In genomic region chr3:46864051-46864881, GRCh38 we compare ENCODE assay signal across 20 cellular contexts. TPM values are rescaled to one million over a fixed set of nuclear protein-coding genes. Genes with fewer than 3 reads are reported as not detected.
DNase-seq lines count a peak whose midpoint lies in the region; ATAC-seq, FAIRE-seq and TF ChIP-seq lines count a peak whose summit lies in the region.
"Had no signal": no experiment of that assay in that cellular context is flagged by ENCODE, and none has a peak within 500 bp of the region (broad histone marks: within the 10 kb centered on the region; RNA-seq: fewer than 3 reads in every experiment).

No MANE protein-coding gene starts in this region.

- DNase-seq in Right ventricle myocardium inferior (ENCODE audit: missing footprints) (peak; percentile 68), right atrium auricular region (ENCODE audit: low spot score) (no peak), heart left ventricle (peak in 4 of 5 donors; percentile 45 to 68 (median 61)), neuronal stem cell (ENCODE audit: low spot score) (no peak), aorta (peak; percentile 42 to 62), occipital lobe (lab: John Stamatoyannopoulos, UW) (no peak), GM12892 (ENCODE audit: insufficient read length) (no peak)
- DNase-seq: activated CD4-positive, alpha-beta T cell treated with anti-CD3 and anti-CD28 coated beads, Interleukin-2, amount 10 ng/mL, durations not matched to agents 7 days and 5 days; CD4-positive, alpha-beta T cell; colonic mucosa; NCI-H1694 treated with DMSO at 0.1 percent for 48 hours; NK-92 treated with Interleukin-12 subunit alpha and Interleukin-12 subunit beta, amount 100 ng/mL, for 24 hours; stimulated activated CD4-positive, alpha-beta T cell treated with anti-CD3 and anti-CD28 coated beads, Interleukin-12 subunit alpha, Interleukin-12 subunit beta, amount 100 ng/mL, for 4 hours had no signal

- H3K18ac ChIP-seq in neuronal stem cell (ENCODE audit: low read length), result peak overlapping the region; percentile 63

- no peaks in the 10 kb centered on the region for H3K79me1 ChIP-seq in neuronal stem cell (ENCODE audit: low read depth, low read length)

- H3K9me3 ChIP-seq in right atrium auricular region (no peaks in the 10 kb centered on the region), heart left ventricle (no peaks in the 10 kb centered on the region), neuronal stem cell (replicated peaks in 1 of 2; ENCODE audit: control insufficient read depth in 2 of 2, insufficient read depth in 1 of 2, low read depth in 1 of 2, low read length in 2 of 2) (no peaks in the 10 kb centered on the region), aorta (ENCODE audit: control insufficient read depth, low read length) (no peaks in the 10 kb centered on the region)
- H3K9me3 ChIP-seq: colonic mucosa had no signal

- H3K27ac ChIP-seq in right atrium auricular region (peak overlapping the region in 1 of 2 donors; percentile 26), heart left ventricle (peak overlapping the region; percentile 78 to 100 (median 95)), neuronal stem cell (replicated peaks; ENCODE audit: low read length) (no peak overlapping the region), aorta (ENCODE audit: low read depth in 1 of 2, low read length in 2 of 2) (no peak overlapping the region)
- H3K27ac ChIP-seq: colonic mucosa, HL-60 had no signal

- H3K36me3 ChIP-seq in right atrium auricular region (no peaks in the 10 kb centered on the region), heart left ventricle (peaks cover 0 to 16% (median 7%) of the 10 kb centered on the region in 9 donors), neuronal stem cell (replicated peaks in 1 of 2; ENCODE audit: control insufficient read depth in 2 of 2, insufficient read depth in 2 of 2, low read length in 2 of 2) (no peaks in the 10 kb centered on the region), aorta (ENCODE audit: control insufficient read depth in 1 of 2, insufficient read depth in 2 of 2, low read length in 1 of 2) (no peaks in the 10 kb centered on the region)
- H3K36me3 ChIP-seq: colonic mucosa had no signal

- peak overlapping the region; percentile 93 for H2BK12ac ChIP-seq in neuronal stem cell (ENCODE audit: low read length)

- H4K91ac ChIP-seq in neuronal stem cell (ENCODE audit: low read depth, low read length, poor library complexity), result no peak overlapping the region

- FAIRE-seq in GM12892 (lab: Jason Lieb, UNC), result no peak
- FAIRE-seq: astrocyte, GM18507, TTC549 had no signal

- H3K27me3 ChIP-seq in right atrium auricular region (no peaks in the 10 kb centered on the region), heart left ventricle (no peaks in the 10 kb centered on the region), neuronal stem cell (ENCODE audit: control insufficient read depth in 3 of 3, insufficient read depth in 3 of 3, low read depth in 1 of 3, low read length in 3 of 3) (peaks cover 0 to 16% (median under 1%) of the 10 kb centered on the region in 3 experiments), aorta (ENCODE audit: control insufficient read depth in 1 of 2, insufficient read depth in 2 of 2, low read length in 1 of 2) (no peaks in the 10 kb centered on the region)
- H3K27me3 ChIP-seq: colonic mucosa had no signal

- H2AFZ ChIP-seq in neuronal stem cell (ENCODE audit: low read length), result no peak overlapping the region
- H2AFZ ChIP-seq: GM23338 had no signal

- peak; percentile 2 for ATAC-seq in Right ventricle myocardium inferior
- peak in 2 of 4 donors; percentile 1 to 7 for ATAC-seq in heart left ventricle
- no peak for ATAC-seq in aorta (ENCODE audit: low FRiP score)
- no peak for ATAC-seq in HG03280 (IDR thresholded peaks at IDR 0.05; ENCODE audit: unreplicated experiment)
- ATAC-seq: GM23338 had no signal

- peak overlapping the region; percentile 92 for H3K14ac ChIP-seq in neuronal stem cell (ENCODE audit: low read length)

- WGBS in heart left ventricle, 4 donors, result 50 to 60% (median 55%) methylated on average over 8 to 11 of the region's 11 CpGs
- no CpG with 5 or more reads among the region's 11 CpGs for WGBS in neuronal stem cell (ENCODE audit: extremely low coverage in 2 of 2, insufficient read length in 2 of 2, insufficient replicate concordance in 1 of 2), 2 donors
- WGBS in aorta, 2 donors, result 86% methylated on average over 11 of the region's 11 CpGs

- H3K23ac ChIP-seq in neuronal stem cell (ENCODE audit: low read depth, low read length, poor library complexity), result peak overlapping the region; percentile 46

- no peak for TF ChIP-seq POLR2A in heart left ventricle (IDR thresholded peaks at IDR 0.05)
- no peak for TF ChIP-seq POLR2A in GM12892 (IDR thresholded peaks at IDR 0.05; ENCODE audit: low read depth, low read length)

- peak overlapping the region; percentile 96 for H2BK15ac ChIP-seq in neuronal stem cell (ENCODE audit: low read length)

- H2BK120ac ChIP-seq in neuronal stem cell (ENCODE audit: low read depth, low read length), result peak overlapping the region; percentile 81

- peak overlapping the region; percentile 9 for H2BK5ac ChIP-seq in neuronal stem cell (ENCODE audit: low read length)

- peak overlapping the region; percentile 60 for H3K4ac ChIP-seq in neuronal stem cell (ENCODE audit: low read length)

- no peak overlapping the region for H4K8ac ChIP-seq in neuronal stem cell (ENCODE audit: low read depth, low read length)

- H2AK5ac ChIP-seq in neuronal stem cell (ENCODE audit: low read depth, low read length), result peak overlapping the region; percentile 63

- TF ChIP-seq CTCF in right atrium auricular region (IDR thresholded peaks at IDR 0.05) (no peak), heart left ventricle (IDR thresholded peaks at IDR 0.05) (no peak)

- H3K9ac ChIP-seq in neuronal stem cell (ENCODE audit: low read depth, low read length, poor library complexity), result no peak overlapping the region

- intact Hi-C loops in Right ventricle myocardium inferior (cut with DNase I), result no loop called here
- intact Hi-C loops in heart left ventricle (cut with DNase I), result loop anchor here in 4 of 10 donors (2.0 to 10.0 kb wide), 4 partner anchors 31 to 461 kb away; partner anchors contain the start of gene TMIE (in 1 of the 4)
- intact Hi-C loops in aorta (cut with DNase I), result loop anchor here in 1 of 2 donors (5.0 to 10.0 kb wide), 2 partner anchors 157 to 461 kb away; no protein-coding TSS in a partner anchor

- H3K4me2 ChIP-seq in neuronal stem cell (ENCODE audit: insufficient read depth, low read length, poor library complexity, severe bottlenecking), result no peak overlapping the region
- H3K4me2 ChIP-seq: GM23338 had no signal

- H3K4me3 ChIP-seq in right atrium auricular region (no peak overlapping the region), heart left ventricle (peak overlapping the region in 11 of 12 donors; percentile 32 to 86 (median 57)), neuronal stem cell (ENCODE audit: low read length in 2 of 2) (no peak overlapping the region), aorta (ENCODE audit: low read length in 2 of 2) (no peak overlapping the region)
- H3K4me3 ChIP-seq: colonic mucosa, GM23338 had no signal

- H3K4me1 ChIP-seq in right atrium auricular region (peaks cover 3 to 53% of the 10 kb centered on the region in 2 donors), heart left ventricle (peaks cover 13 to 73% (median 31%) of the 10 kb centered on the region in 12 donors), neuronal stem cell (ENCODE audit: control insufficient read depth in 2 of 2, insufficient read depth in 1 of 2, low read depth in 1 of 2, low read length in 2 of 2) (peaks cover 0 to 10% of the 10 kb centered on the region in 2 donors), aorta (ENCODE audit: control insufficient read depth in 1 of 2, insufficient read depth in 2 of 2, low read length in 2 of 2) (no peaks in the 10 kb centered on the region)
- H3K4me1 ChIP-seq: colonic mucosa had no signal

RNA-seq across cellular contexts. Expression of gene MYL3, which starts 1.0 kb away (rescaled TPM):
- total RNA-seq in Right ventricle myocardium inferior (11,437 TPM), right atrium auricular region (100 to 1,000 TPM; 208 to 223 TPM), heart left ventricle (over 10,000 TPM in 1 of 9 donors, 1,000 to 10,000 TPM in 8; 4,961 to 10,676 (median 6,839) TPM), aorta (1 to 10 TPM; 1.8 to 3.0 TPM), occipital lobe (not detected)
- polyA plus RNA-seq in heart left ventricle (over 10,000 TPM in 1 of 2 donors, 1,000 to 10,000 TPM in 1; 5,594 to 12,544 TPM), aorta (10 to 100 TPM in 1 of 2 donors, 1 to 10 TPM in 1; 2.6 to 14.3 TPM)
- polyA plus RNA-seq in neuronal stem cell (2013, experiment 1 of 2), result 0.26 TPM
- polyA plus RNA-seq in neuronal stem cell (2013, experiment 2 of 2), result 0.25 TPM
- 0.47 TPM for polyA plus RNA-seq in GM12892 (2012; ENCODE audit: missing spikeins)
- total RNA-seq: activated CD4-positive, alpha-beta T cell treated with anti-CD3 and anti-CD28 coated beads, Interleukin-2, amount 10 ng/mL, durations not matched to agents 7 days and 5 days; CD4-positive, alpha-beta T cell; GM23338; RPMI7951 had no signal
- polyA plus RNA-seq: GM23338 had no signal

RNA-seq across cellular contexts. Expression of gene PTH1R, which starts 13.3 kb away (rescaled TPM):
- total RNA-seq in Right ventricle myocardium inferior (12.7 TPM), right atrium auricular region (10 to 100 TPM in 1 of 2 donors, 1 to 10 TPM in 1; 7.2 to 10.1 TPM), heart left ventricle (10 to 100 TPM in 2 of 9 donors, 1 to 10 TPM in 7; 2.1 to 15.6 (median 6.0) TPM), aorta (1 to 10 TPM; 6.6 to 6.7 TPM), occipital lobe (2.3 TPM)
- polyA plus RNA-seq in heart left ventricle (10 to 100 TPM in 1 of 2 donors, 1 to 10 TPM in 1; 6.5 to 23.4 TPM), aorta (10 to 100 TPM in 1 of 2 donors, 1 to 10 TPM in 1; 8.4 to 38.6 TPM)
- polyA plus RNA-seq in neuronal stem cell (2013, experiment 1 of 2), result 2.2 TPM
- polyA plus RNA-seq in neuronal stem cell (2013, experiment 2 of 2), result 2.6 TPM
- not detected for polyA plus RNA-seq in GM12892 (2012; ENCODE audit: missing spikeins)
- total RNA-seq: activated CD4-positive, alpha-beta T cell treated with anti-CD3 and anti-CD28 coated beads, Interleukin-2, amount 10 ng/mL, durations not matched to agents 7 days and 5 days; CD4-positive, alpha-beta T cell; RPMI7951 had no signal

Comparison
In these comparisons a context has a peak if more than half of its experiments do, and no peak if none do; other contexts are left out.
1. DNase-seq: peak in Right ventricle myocardium inferior (single experiment), heart left ventricle (4 of 5) and aorta (2 of 2); none in right atrium auricular region (single experiment), neuronal stem cell (single experiment), occipital lobe (single experiment) and GM12892 (single experiment).
2. H3K4me3 ChIP-seq: peak in heart left ventricle (11 of 12); none in right atrium auricular region (0 of 2), neuronal stem cell (0 of 2) and aorta (0 of 2).
3. H3K27ac ChIP-seq: peak in heart left ventricle (12 of 12); none in neuronal stem cell (single experiment) and aorta (0 of 2).
4. RNA of gene MYL3, which starts 1.0 kb away (total RNA-seq): 11,437 TPM in Right ventricle myocardium inferior (single experiment), 4,961 to 10,676 TPM in heart left ventricle and 208 to 223 TPM in right atrium auricular region; 1.8 to 3.0 TPM in aorta and not detected in occipital lobe (single experiment); every median in the first group is over 10 times any median in the second.